19 cellular contexts compared by ENCODE assay signal in the genomic region with DNA sequence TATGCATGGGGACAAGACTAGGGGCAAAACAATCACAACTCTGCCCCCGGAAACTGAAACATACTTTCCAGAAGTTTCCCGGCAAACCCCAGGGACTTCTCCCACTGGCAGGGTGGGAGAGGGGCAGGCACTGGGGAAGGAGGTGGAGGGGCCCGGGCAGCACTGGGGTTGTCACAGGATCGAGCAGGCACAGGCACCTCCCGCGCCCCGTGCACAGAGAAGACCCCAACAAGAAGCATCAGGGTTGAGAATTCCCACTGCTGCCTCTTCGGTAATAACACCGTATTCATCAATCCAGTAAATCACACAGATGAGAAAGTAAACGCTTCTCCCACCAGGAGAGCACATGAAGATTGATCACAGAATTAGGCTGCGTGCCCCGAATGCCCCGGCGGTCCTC.
DNase-seq lines count a peak whose midpoint lies in the region; ATAC-seq, FAIRE-seq and TF ChIP-seq lines count a peak whose summit lies in the region.
"Had no signal": no experiment of that assay in that cellular context is flagged by ENCODE, and none has a peak within 500 bp of the region (broad histone marks: within the 10 kb centered on the region; RNA-seq: fewer than 3 reads in every experiment).

No MANE protein-coding gene starts in this region.

- no peak for TF ChIP-seq RAD21 in HepG2 (CRISPR knock-in tag; IDR thresholded peaks at IDR 0.05)

- in situ Hi-C loops in HepG2 (cut with HindIII; ENCODE audit: extremely low pct_ligation_motif_present, low pct_unique_long_range_greater_than_20kb): no loop called here

- no peak overlapping the region for H3K27ac Mint-ChIP-seq in osteocyte (ENCODE audit: unreplicated experiment)
- H3K27ac Mint-ChIP-seq: B cell; CD4-positive, alpha-beta memory T cell had no signal

- no peak for FAIRE-seq in HepG2 (lab: Jason Lieb, UNC)
- FAIRE-seq: A204.1, G401.6, GM12892, GM19239 had no signal

- H3K27me3 ChIP-seq in right lobe of liver: no peaks in the 10 kb centered on the region
- no peaks in the 10 kb centered on the region for H3K27me3 ChIP-seq in HepG2 (ENCODE audit: control insufficient read depth in 1 of 2, insufficient read depth in 2 of 2, low read length in 2 of 2)

- CTCF ChIA-PET in HepG2 (lab: Yijun Ruan, JAX; ENCODE audit: low intra/inter-chr PET ratio, low total read pairs): no interaction called here

- peaks cover 48% of the 10 kb centered on the region for H3K9me3 Mint-ChIP-seq in osteocyte (ENCODE audit: unreplicated experiment)

- intact Hi-C loops in right lobe of liver (cut with DNase I): no loop called here
- intact Hi-C loops in HepG2 (cut with micrococcal nuclease; ENCODE audit: unreplicated experiment): no loop called here

- no peak overlapping the region for H3K4me3 Mint-ChIP-seq in osteocyte (ENCODE audit: unreplicated experiment)
- H3K4me3 Mint-ChIP-seq: B cell; CD4-positive, alpha-beta memory T cell; H9 had no signal

- no peak overlapping the region for H3K9ac ChIP-seq in HepG2 (ENCODE audit: insufficient read depth, low read depth, low read length)

- H3K4me1 ChIP-seq in right lobe of liver (no peaks in the 10 kb centered on the region), HepG2 (ENCODE audit: insufficient read depth, low read length) (no peaks in the 10 kb centered on the region)

- H3K79me2 ChIP-seq in HepG2 (ENCODE audit: insufficient read depth, low read length): no peaks in the 10 kb centered on the region

- H3K4me2 ChIP-seq in HepG2 (ENCODE audit: low read depth, low read length): no peak overlapping the region

- H3K4me3 ChIP-seq in right lobe of liver (no peak overlapping the region), HepG2 (replicated peaks in 1 of 3; ENCODE audit: insufficient read depth in 1 of 3, low read depth in 2 of 3, low read length in 3 of 3) (no peak overlapping the region)

- H3K27ac ChIP-seq in right lobe of liver (no peak overlapping the region), HepG2 (ENCODE audit: extremely low read length, insufficient read depth, low read length) (no peak overlapping the region)

- DNase-seq in right lobe of liver: peak in 2 of 3 donors; percentile 13 to 31
- no peak for DNase-seq in HepG2 (ENCODE audit: low spot score)
- DNase-seq in mesenteric fat pad (ENCODE audit: low spot score): peak; percentile 78
- DNase-seq in osteocyte (ENCODE audit: extremely low spot score, unreplicated experiment): peak; percentile 65
- DNase-seq in DMS 273 treated with DMSO at 0.1 percent for 48 hours (lab: John Stamatoyannopoulos, UW): no peak
- DNase-seq in effector CD4-positive, alpha-beta T cell: no peak
- DNase-seq: C1 segment of cervical spinal cord; CD4-positive, alpha-beta memory T cell; DMS79 treated with DMSO at 0.1 percent for 48 hours; EL; GOT3; H9; IMR-90 had no signal

- no TSS peak for BruUV-seq in HepG2 (replicated peaks; lab: Mats Ljungman, UMichigan)

- TF ChIP-seq POLR2A in right lobe of liver (IDR thresholded peaks at IDR 0.05): no peak
- TF ChIP-seq POLR2A in HepG2 (IDR thresholded peaks at IDR 0.05; ENCODE audit: insufficient read depth in 1 of 2, low read depth in 2 of 2, low read length in 2 of 2): no peak

- H3K9me3 ChIP-seq in right lobe of liver (no peaks in the 10 kb centered on the region), HepG2 (ENCODE audit: low read length) (no peaks in the 10 kb centered on the region)

- H3K27me3 Mint-ChIP-seq in osteocyte (ENCODE audit: unreplicated experiment): no peaks in the 10 kb centered on the region
- H3K27me3 Mint-ChIP-seq: B cell had no signal

- 0 out of 2 replicates have a peak, but pooled peaks cover 3% of the 10 kb centered on the region for H4K20me1 ChIP-seq in HepG2 (ENCODE audit: insufficient read depth, low read length)

- WGBS in right lobe of liver (ENCODE audit: insufficient coverage, low coverage, low lambda C conversion rate, missing lambda C conversion rate): 86% methylated on average over 5 of the region's 14 CpGs
- WGBS in HepG2 (ENCODE audit: low lambda C conversion rate): 77% methylated on average over 10 of the region's 14 CpGs

- TF ChIP-seq CTCF in right lobe of liver (IDR thresholded peaks at IDR 0.05) (no peak), HepG2 (CRISPR knock-in tag; IDR thresholded peaks at IDR 0.05) (no peak), osteocyte (IDR thresholded peaks at IDR 0.05) (no peak)

- no peak for ATAC-seq in right lobe of liver
- no peak for ATAC-seq in HepG2
- ATAC-seq in GM18870 (IDR thresholded peaks at IDR 0.05; ENCODE audit: unreplicated experiment): no peak

- POLR2A ChIA-PET in HepG2 (lab: Yijun Ruan, JAX): no interaction called here

- TF ChIP-seq EP300 in HepG2 (IDR thresholded peaks at IDR 0.05; ENCODE audit: low read depth in 2 of 2, low read length in 2 of 2): no peak
- TF ChIP-seq EP300 in HepG2 (CRISPR knock-in tag; IDR thresholded peaks at IDR 0.05; ENCODE audit: borderline replicate concordance): no peak

- no peaks in the 10 kb centered on the region for H3K36me3 ChIP-seq in right lobe of liver
- H3K36me3 ChIP-seq in HepG2 (replicated peaks in 1 of 2; ENCODE audit: control insufficient read depth in 1 of 2, insufficient read depth in 2 of 2, low read length in 2 of 2): no peaks in the 10 kb centered on the region

- no peaks in the 10 kb centered on the region for H3K4me1 Mint-ChIP-seq in osteocyte (ENCODE audit: unreplicated experiment)
- H3K4me1 Mint-ChIP-seq: B cell; CD4-positive, alpha-beta memory T cell had no signal

- H2AFZ ChIP-seq in HepG2 (ENCODE audit: low read length): no peak overlapping the region

- no peaks in the 10 kb centered on the region for H3K36me3 Mint-ChIP-seq in osteocyte (ENCODE audit: unreplicated experiment)
- H3K36me3 Mint-ChIP-seq: CD4-positive, alpha-beta memory T cell had no signal

TF ChIP-seq in HepG2, 621 proteins besides CTCF, POLR2A, EP300 and RAD21:
- TF ChIP-seq ZSCAN25 (CRISPR knock-in tag; IDR thresholded peaks at IDR 0.05): no peak
- TF ChIP-seq ZNF383 (CRISPR knock-in tag; IDR thresholded peaks at IDR 0.05; ENCODE audit: borderline replicate concordance): no peak
- TF ChIP-seq CCAR2 (optimal IDR thresholded peaks at IDR 0.05; ENCODE audit: low read depth, low read length): no peak
- TF ChIP-seq BRD4 (CRISPR knock-in tag; IDR thresholded peaks at IDR 0.05): no peak
- TF ChIP-seq, protein P1, sequence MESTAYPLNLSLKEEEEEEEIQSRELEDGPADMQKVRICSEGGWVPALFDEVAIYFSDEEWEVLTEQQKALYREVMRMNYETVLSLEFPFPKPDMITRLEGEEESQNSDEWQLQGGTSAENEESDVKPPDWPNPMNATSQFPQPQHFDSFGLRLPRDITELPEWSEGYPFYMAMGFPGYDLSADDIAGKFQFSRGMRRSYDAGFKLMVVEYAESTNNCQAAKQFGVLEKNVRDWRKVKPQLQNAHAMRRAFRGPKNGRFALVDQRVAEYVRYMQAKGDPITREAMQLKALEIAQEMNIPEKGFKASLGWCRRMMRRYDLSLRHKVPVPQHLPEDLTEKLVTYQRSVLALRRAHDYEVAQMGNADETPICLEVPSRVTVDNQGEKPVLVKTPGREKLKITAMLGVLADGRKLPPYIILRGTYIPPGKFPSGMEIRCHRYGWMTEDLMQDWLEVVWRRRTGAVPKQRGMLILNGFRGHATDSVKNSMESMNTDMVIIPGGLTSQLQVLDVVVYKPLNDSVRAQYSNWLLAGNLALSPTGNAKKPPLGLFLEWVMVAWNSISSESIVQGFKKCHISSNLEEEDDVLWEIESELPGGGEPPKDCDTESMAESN (CRISPR knock-in tag; conservative IDR thresholded peaks at IDR 0.05): no peak
- TF ChIP-seq MATR3 (CRISPR knock-in tag; IDR thresholded peaks at IDR 0.05): no peak
- TF ChIP-seq, protein P2, sequence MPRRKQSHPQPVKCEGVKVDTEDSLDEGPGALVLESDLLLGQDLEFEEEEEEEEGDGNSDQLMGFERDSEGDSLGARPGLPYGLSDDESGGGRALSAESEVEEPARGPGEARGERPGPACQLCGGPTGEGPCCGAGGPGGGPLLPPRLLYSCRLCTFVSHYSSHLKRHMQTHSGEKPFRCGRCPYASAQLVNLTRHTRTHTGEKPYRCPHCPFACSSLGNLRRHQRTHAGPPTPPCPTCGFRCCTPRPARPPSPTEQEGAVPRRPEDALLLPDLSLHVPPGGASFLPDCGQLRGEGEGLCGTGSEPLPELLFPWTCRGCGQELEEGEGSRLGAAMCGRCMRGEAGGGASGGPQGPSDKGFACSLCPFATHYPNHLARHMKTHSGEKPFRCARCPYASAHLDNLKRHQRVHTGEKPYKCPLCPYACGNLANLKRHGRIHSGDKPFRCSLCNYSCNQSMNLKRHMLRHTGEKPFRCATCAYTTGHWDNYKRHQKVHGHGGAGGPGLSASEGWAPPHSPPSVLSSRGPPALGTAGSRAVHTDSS (CRISPR knock-in tag; conservative IDR thresholded peaks at IDR 0.05): no peak
- TF ChIP-seq SP2 (CRISPR knock-in tag; IDR thresholded peaks at IDR 0.05): no peak
- no peak for TF ChIP-seq ZNF790 (CRISPR knock-in tag; IDR thresholded peaks at IDR 0.05; ENCODE audit: borderline replicate concordance)
- TF ChIP-seq HDAC1 (CRISPR knock-in tag; IDR thresholded peaks at IDR 0.05): no peak
- no peak for TF ChIP-seq ARID3A (IDR thresholded peaks at IDR 0.05; ENCODE audit: low read depth, low read length)
- TF ChIP-seq MXD4 (CRISPR knock-in tag; IDR thresholded peaks at IDR 0.05): no peak
- no peak for TF ChIP-seq ZC3H4 (CRISPR knock-in tag; IDR thresholded peaks at IDR 0.05; ENCODE audit: borderline replicate concordance)

Comparison
In these comparisons a context has a peak if more than half of its experiments do, and no peak if none do; other contexts are left out.
1. DNase-seq: peak in right lobe of liver (2 of 3), mesenteric fat pad (single experiment) and osteocyte (single experiment); none in HepG2 (single experiment), DMS 273 treated with DMSO at 0.1 percent for 48 hours (single experiment) and effector CD4-positive, alpha-beta T cell (single experiment).